12 cellular contexts compared by ENCODE assay signal in the genomic region with DNA sequence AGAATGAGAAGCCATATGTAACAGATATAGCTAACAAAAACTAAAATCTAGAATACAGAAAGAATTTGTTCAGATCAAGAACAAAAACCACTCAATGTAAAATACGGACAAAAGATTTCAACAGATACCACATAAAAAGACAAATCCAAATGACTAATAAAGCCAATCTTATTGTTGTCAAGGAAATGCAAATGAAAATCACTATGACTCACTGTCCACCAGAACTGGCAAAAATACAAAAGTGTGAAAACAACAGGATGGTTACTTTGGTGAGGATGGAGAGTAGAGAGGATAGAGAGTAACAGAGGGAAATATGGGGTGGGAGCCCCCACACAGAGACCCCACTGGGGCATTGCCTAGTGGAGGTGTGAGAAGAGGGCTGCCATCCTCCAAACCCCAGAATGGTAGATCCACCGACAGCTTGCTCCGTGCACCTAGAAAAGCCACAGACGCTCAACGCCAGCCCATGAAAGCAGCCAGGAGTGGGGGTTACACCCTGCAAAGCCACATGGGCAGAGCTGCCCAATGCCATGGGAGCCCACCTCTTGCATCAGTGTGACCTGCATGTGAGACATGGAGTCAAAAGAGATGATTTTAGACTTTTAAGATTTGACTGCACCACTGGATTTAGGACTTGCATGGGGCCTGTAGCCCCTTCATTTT. TPM values are rescaled to one million over a fixed set of nuclear protein-coding genes. Genes with fewer than 3 reads are reported as not detected.
DNase-seq lines count a peak whose midpoint lies in the region; ATAC-seq and TF ChIP-seq lines count a peak whose summit lies in the region.
"Had no signal": no experiment of that assay in that cellular context is flagged by ENCODE, and none has a peak within 500 bp of the region (broad histone marks: within the 10 kb centered on the region; RNA-seq: fewer than 3 reads in every experiment).

No MANE protein-coding gene starts in this region.

- CTCF ChIA-PET in PC-3 (lab: Charles Lee): no interaction called here

- no peak overlapping the region for H2AFZ ChIP-seq in PC-3 (ENCODE audit: low read length)
- H2AFZ ChIP-seq in Karpas-422 (ENCODE audit: low read length): no peak overlapping the region

- H3K9me2 ChIP-seq in PC-3 (replicated peaks; ENCODE audit: low read length): no peaks in the 10 kb centered on the region
- no peaks in the 10 kb centered on the region for H3K9me2 ChIP-seq in Karpas-422 (replicated peaks; ENCODE audit: insufficient read depth, low read length)

- no peaks in the 10 kb centered on the region for H3K9me3 ChIP-seq in PC-3 (ENCODE audit: low read length)
- no peaks in the 10 kb centered on the region for H3K9me3 ChIP-seq in Karpas-422 (ENCODE audit: low read length)
- H3K9me3 ChIP-seq: colonic mucosa had no signal

- 0 out of 2 replicates have a peak overlapping the region, but pooled peaks have one; percentile 3 for H3K27ac ChIP-seq in PC-3 (ENCODE audit: low read length)
- no peak overlapping the region for H3K27ac ChIP-seq in epithelial cell of prostate
- H3K27ac ChIP-seq in Karpas-422 (ENCODE audit: low read length): no peak overlapping the region
- H3K27ac ChIP-seq: colonic mucosa had no signal

- no peaks in the 10 kb centered on the region for H3K27me3 ChIP-seq in PC-3 (ENCODE audit: low read length)
- no peaks in the 10 kb centered on the region for H3K27me3 ChIP-seq in Karpas-422 (ENCODE audit: low read length)
- H3K27me3 ChIP-seq: colonic mucosa had no signal

- H3K9ac ChIP-seq in PC-3 (ENCODE audit: low read length) (no peak overlapping the region), Karpas-422 (ENCODE audit: low read length) (no peak overlapping the region)

- intact Hi-C loops in PC-3 (cut with micrococcal nuclease): loop anchor here (1.0 kb wide), 1 partner anchor 48 kb away; no protein-coding TSS in a partner anchor

- H3K36me3 ChIP-seq in PC-3 (ENCODE audit: low read depth, low read length): no peaks in the 10 kb centered on the region
- H3K36me3 ChIP-seq in Karpas-422 (ENCODE audit: insufficient read depth, low read length): no peaks in the 10 kb centered on the region
- H3K36me3 ChIP-seq: colonic mucosa had no signal

- H3K4me1 ChIP-seq in PC-3 (ENCODE audit: insufficient read depth, low read length) (peaks cover 24% of the 10 kb centered on the region), Karpas-422 (ENCODE audit: low read length) (peaks cover 3% of the 10 kb centered on the region; the same call in 1 of the 2 replicates)

- no peaks in the 10 kb centered on the region for H3F3A ChIP-seq in PC-3 (ENCODE audit: low read length, unreplicated experiment)

- ATAC-seq in PC-3: peak; percentile 25
- ATAC-seq in GM21576 (IDR thresholded peaks at IDR 0.05; ENCODE audit: unreplicated experiment): no peak

- POLR2A ChIA-PET in PC-3 (lab: Charles Lee; ENCODE audit: unreplicated experiment): no interaction called here

- H3K79me2 ChIP-seq in PC-3 (ENCODE audit: low read length) (no peaks in the 10 kb centered on the region), Karpas-422 (ENCODE audit: low read length) (no peaks in the 10 kb centered on the region)

- peak; percentile 16 for DNase-seq in stimulated activated CD4-positive, alpha-beta T cell treated with anti-CD3 and anti-CD28 coated beads, Interleukin-15, amount 100 ng/mL, for 24 hours
- no peak for DNase-seq in stimulated activated CD4-positive, alpha-beta T cell treated with anti-CD3 and anti-CD28 coated beads, Interleukin-2, amount 100 ng/mL, for 48 hours
- DNase-seq in PC-3 (peak; percentile 81), epithelial cell of prostate (ENCODE audit: low read depth, low spot score) (peak; percentile 31), stromal cell of bone marrow (ENCODE audit: low read depth) (peak; percentile 79), Karpas-422 (no peak), activated gamma-delta T cell treated with Interleukin-2 at 50 U/mL for 16 hours (no peak)
- DNase-seq: CD8-positive, alpha-beta memory T cell; colonic mucosa; NCI-H1048 had no signal

- H3K4me2 ChIP-seq in PC-3 (ENCODE audit: low read length): peak overlapping the region; percentile 37; the same call in 1 of the 2 replicates
- no peak overlapping the region for H3K4me2 ChIP-seq in Karpas-422 (ENCODE audit: low read depth, low read length, poor library complexity, severe bottlenecking)

- no TSS peak for BruUV-seq in PC-3 (replicated peaks; lab: Mats Ljungman, UMichigan)

- TF ChIP-seq CTCF in PC-3 (conservative IDR thresholded peaks at IDR 0.05; ENCODE audit: low read depth, low read length): no peak

- no peak overlapping the region for H3K4me3 ChIP-seq in PC-3 (ENCODE audit: low read length)
- no peak overlapping the region for H3K4me3 ChIP-seq in Karpas-422 (ENCODE audit: low read length)
- H3K4me3 ChIP-seq: colonic mucosa, lung had no signal

- H4K20me1 ChIP-seq in PC-3 (ENCODE audit: low read length) (no peaks in the 10 kb centered on the region), Karpas-422 (ENCODE audit: insufficient read depth, low read depth, low read length) (no peaks in the 10 kb centered on the region)

RNA-seq across cellular contexts. Expression of gene RHOBTB3, which starts 15.2 kb away (rescaled TPM):
- total RNA-seq in PC-3 (2014; rRNA removed): 14.2 and 16.3 TPM in 2 replicates
- total RNA-seq in Karpas-422 (2014; rRNA removed; shearing (Covaris generic); ENCODE audit: low replicate concordance): 0.97 and 1.5 TPM in 2 replicates

RNA-seq across cellular contexts. Expression of gene SPATA9, which starts 33.1 kb away (rescaled TPM):
- total RNA-seq in PC-3 (2014; rRNA removed): not detected in 2 replicates
- total RNA-seq in Karpas-422 (2014; rRNA removed; shearing (Covaris generic); ENCODE audit: low replicate concordance): not detected in 2 replicates
- total RNA-seq: CD8-positive, alpha-beta memory T cell had no signal

Comparison
In these comparisons a context has a peak if more than half of its experiments do, and no peak if none do; other contexts are left out.
1. DNase-seq: peak in stimulated activated CD4-positive, alpha-beta T cell treated with anti-CD3 and anti-CD28 coated beads, Interleukin-15, amount 100 ng/mL, for 24 hours (single experiment), PC-3 (single experiment), epithelial cell of prostate (single experiment) and stromal cell of bone marrow (single experiment); none in stimulated activated CD4-positive, alpha-beta T cell treated with anti-CD3 and anti-CD28 coated beads, Interleukin-2, amount 100 ng/mL, for 48 hours (0 of 2), Karpas-422 (single experiment) and activated gamma-delta T cell treated with Interleukin-2 at 50 U/mL for 16 hours (single experiment).